1 cellular context compared by ENCODE assay signal in the genomic region with DNA sequence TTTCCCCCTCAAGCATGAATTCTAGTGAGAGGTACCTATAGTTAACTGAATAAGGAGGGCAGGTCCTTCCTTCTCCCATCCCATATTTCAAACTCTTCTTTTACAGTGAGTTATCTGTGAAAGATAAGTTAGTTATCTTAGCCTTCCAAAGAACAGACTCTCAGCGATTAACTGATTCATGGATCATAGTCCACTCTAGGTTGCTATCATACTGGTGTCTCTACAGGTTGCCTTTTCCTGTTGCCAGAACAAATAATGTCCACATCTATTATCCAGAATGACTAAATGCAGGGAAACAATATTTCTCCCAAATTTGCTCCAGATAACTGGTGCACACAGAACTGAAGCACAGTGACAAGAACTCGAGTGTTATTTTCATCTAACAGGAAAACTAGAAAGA.
TF ChIP-seq lines count a peak whose summit lies in the region.

No MANE protein-coding gene starts in this region.

TF ChIP-seq in HepG2, 621 proteins besides CTCF, POLR2A, EP300 and RAD21 (continued from another document):
- TF ChIP-seq ZNF142 (CRISPR knock-in tag; IDR thresholded peaks at IDR 0.05) (no peak), HHEX (CRISPR knock-in tag; IDR thresholded peaks at IDR 0.05) (no peak), TMF1 (CRISPR knock-in tag; IDR thresholded peaks at IDR 0.05; ENCODE audit: low read depth) (no peak), ERF (CRISPR knock-in tag; IDR thresholded peaks at IDR 0.05) (no peak), ZNF138 (CRISPR knock-in tag; IDR thresholded peaks at IDR 0.05; ENCODE audit: low read depth) (no peak), NFE2L2 (IDR thresholded peaks at IDR 0.05; ENCODE audit: low read length) (no peak), DBP (CRISPR knock-in tag; IDR thresholded peaks at IDR 0.05; ENCODE audit: not compliant biosample characterization) (no peak)
- TF ChIP-seq, protein P1, sequence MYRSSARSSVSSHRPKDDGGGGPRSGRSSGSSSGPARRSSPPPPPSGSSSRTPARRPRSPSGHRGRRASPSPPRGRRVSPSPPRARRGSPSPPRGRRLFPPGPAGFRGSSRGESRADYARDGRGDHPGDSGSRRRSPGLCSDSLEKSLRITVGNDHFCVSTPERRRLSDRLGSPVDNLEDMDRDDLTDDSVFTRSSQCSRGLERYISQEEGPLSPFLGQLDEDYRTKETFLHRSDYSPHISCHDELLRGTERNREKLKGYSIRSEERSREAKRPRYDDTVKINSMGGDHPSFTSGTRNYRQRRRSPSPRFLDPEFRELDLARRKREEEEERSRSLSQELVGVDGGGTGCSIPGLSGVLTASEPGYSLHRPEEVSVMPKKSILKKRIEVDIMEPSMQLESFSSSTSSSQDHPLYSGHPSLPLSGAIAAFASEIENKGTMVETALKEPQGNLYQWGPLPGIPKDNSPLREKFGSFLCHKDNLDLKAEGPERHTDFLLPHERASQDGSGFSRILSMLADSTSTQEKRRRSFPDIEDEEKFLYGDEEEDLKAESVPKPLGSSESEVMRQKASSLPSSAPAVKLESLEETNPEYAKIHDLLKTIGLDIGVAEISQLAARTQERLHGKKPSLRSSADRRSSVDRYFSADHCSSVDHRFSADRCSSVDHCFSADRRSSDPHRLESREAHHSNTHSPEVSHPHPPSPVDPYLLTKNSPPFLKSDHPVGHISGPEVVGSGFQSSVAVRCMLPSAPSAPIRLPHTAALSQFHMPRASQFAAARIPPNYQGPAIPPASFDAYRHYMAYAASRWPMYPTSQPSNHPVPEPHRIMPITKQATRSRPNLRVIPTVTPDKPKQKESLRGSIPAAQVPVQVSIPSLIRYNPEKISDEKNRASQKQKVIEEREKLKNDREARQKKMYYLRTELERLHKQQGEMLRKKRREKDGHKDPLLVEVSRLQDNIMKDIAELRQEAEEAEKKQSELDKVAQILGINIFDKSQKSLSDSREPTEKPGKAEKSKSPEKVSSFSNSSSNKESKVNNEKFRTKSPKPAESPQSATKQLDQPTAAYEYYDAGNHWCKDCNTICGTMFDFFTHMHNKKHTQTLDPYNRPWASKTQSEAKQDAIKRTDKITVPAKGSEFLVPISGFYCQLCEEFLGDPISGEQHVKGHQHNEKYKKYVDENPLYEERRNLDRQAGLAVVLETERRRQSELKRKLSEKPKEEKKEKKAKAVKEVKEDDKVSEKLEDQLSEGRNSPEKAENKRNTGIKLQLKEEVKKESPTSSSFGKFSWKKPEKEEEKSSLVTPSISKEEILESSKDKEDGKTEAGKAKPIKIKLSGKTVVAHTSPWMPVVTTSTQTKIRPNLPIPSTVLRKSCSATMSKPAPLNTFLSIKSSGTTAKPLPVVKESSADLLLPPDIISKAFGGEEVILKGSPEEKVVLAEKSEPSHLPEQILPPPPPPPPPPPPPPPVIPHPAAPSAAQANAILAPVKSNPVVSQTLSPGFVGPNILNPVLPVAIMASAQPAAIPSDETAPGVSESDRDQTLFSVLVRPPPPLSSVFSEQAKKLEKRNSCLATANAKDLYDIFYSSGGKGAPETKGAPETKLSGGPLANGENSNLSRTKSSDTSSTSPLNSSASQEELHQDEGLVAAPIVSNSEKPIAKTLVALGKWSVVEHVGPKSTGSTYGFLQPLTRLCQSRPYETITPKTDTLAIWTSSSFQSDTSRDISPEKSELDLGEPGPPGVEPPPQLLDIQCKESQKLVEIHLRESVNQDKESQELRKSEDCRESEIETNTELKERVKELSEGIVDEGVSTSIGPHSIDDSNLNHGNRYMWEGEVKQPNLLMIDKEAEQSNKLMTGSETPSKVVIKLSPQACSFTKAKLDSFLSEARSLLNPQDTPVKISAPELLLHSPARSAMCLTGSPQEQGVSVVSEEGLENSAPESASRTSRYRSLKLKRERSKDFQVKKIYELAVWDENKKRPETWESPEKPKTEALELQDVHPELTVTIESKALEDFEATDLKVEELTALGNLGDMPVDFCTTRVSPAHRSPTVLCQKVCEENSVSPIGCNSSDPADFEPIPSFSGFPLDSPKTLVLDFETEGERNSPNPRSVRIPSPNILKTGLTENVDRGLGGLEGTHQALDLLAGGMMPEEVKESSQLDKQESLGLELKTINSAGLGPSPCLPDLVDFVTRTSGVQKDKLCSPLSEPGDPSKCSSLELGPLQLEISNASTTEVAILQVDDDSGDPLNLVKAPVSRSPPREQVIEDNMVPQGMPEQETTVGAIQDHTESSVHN (CRISPR knock-in tag; IDR thresholded peaks at IDR 0.05): no peak
- TF ChIP-seq, protein P2, sequence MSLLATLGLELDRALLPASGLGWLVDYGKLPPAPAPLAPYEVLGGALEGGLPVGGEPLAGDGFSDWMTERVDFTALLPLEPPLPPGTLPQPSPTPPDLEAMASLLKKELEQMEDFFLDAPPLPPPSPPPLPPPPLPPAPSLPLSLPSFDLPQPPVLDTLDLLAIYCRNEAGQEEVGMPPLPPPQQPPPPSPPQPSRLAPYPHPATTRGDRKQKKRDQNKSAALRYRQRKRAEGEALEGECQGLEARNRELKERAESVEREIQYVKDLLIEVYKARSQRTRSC (CRISPR knock-in tag; IDR thresholded peaks at IDR 0.05; ENCODE audit: low read depth): no peak
